ENCODE assay signal across 8 cellular contexts in genomic region chr16:4307215-4308037, GRCh38. TPM values are rescaled to one million over a fixed set of nuclear protein-coding genes. Genes with fewer than 3 reads are reported as not detected.
A peak's percentile ranks its signal among the peaks of the same experiment; 100 is the strongest.
DNase-seq lines count a peak whose midpoint lies in the region; ATAC-seq and TF ChIP-seq lines count a peak whose summit lies in the region.

No MANE protein-coding gene starts in this region.

- no peak for TF ChIP-seq POLR2A in testis (IDR thresholded peaks at IDR 0.05)

- peaks cover 24% of the 10 kb centered on the region for H3K4me1 Mint-ChIP-seq in activated naive CD4-positive, alpha-beta T cell treated with anti-CD3 and anti-CD28 coated beads for 36 hours (ENCODE audit: low read depth)

- H3K27me3 Mint-ChIP-seq in activated naive CD4-positive, alpha-beta T cell treated with anti-CD3 and anti-CD28 coated beads for 36 hours (ENCODE audit: low read depth) = no peaks in the 10 kb centered on the region

- H3K27me3 ChIP-seq in KMS-11 (ENCODE audit: insufficient read depth, low read depth) = no peaks in the 10 kb centered on the region
- no peaks in the 10 kb centered on the region for H3K27me3 ChIP-seq in SJSA1 (replicated peaks)
- H3K27me3 ChIP-seq in testis = no peaks in the 10 kb centered on the region

- H3K27ac ChIP-seq in KMS-11 (peak overlapping the region; percentile 76), SJSA1 (peak overlapping the region; percentile 67), testis (peak overlapping the region in 1 of 2 donors; percentile 82)

- no peak overlapping the region for H3K4me3 ChIP-seq in KMS-11 (IDR thresholded peaks at IDR 0.05; ENCODE audit: insufficient read depth, low read depth, low read length)
- peak overlapping the region; percentile 44 for H3K4me3 ChIP-seq in SJSA1
- peak overlapping the region; percentile 56 to 59 for H3K4me3 ChIP-seq in testis

- no peaks in the 10 kb centered on the region for H3K9me3 Mint-ChIP-seq in activated naive CD4-positive, alpha-beta T cell treated with anti-CD3 and anti-CD28 coated beads for 36 hours

- peaks cover 10% of the 10 kb centered on the region for H3K36me3 Mint-ChIP-seq in activated naive CD4-positive, alpha-beta T cell treated with anti-CD3 and anti-CD28 coated beads for 36 hours (ENCODE audit: low read depth)

- WGBS in testis, 2 donors = 3 to 10% methylated on average over 34 to 66 of the region's 68 CpGs

- peak overlapping the region; percentile 70 for H2AFZ ChIP-seq in KMS-11 (ENCODE audit: low read depth)

- H3K4me3 Mint-ChIP-seq in activated naive CD4-positive, alpha-beta T cell treated with anti-CD3 and anti-CD28 coated beads for 36 hours = peak overlapping the region; percentile 84

- TF ChIP-seq CTCF in KMS-11 (conservative IDR thresholded peaks at IDR 0.05; ENCODE audit: low read depth, low read length) (peak; percentile 2; the same call in 1 of the 2 replicates), omental fat pad (IDR thresholded peaks at IDR 0.05) (no peak), testis (IDR thresholded peaks at IDR 0.05) (no peak)

- H3K4me2 ChIP-seq in KMS-11 = peak overlapping the region; percentile 87

- no peaks in the 10 kb centered on the region for H4K20me1 ChIP-seq in KMS-11 (ENCODE audit: insufficient read depth)

- peak; percentile 97 for DNase-seq in EH (ENCODE audit: low read depth)
- DNase-seq in SJSA1 (ENCODE audit: low read depth in 1 of 2, low spot score in 2 of 2) = peak; percentile 97 to 99
- DNase-seq in activated naive CD4-positive, alpha-beta T cell treated with anti-CD3 and anti-CD28 coated beads for 36 hours = peak; percentile 95
- DNase-seq in glomerular visceral epithelial cell (ENCODE audit: extremely low spot score) = peak; percentile 97
- peak; percentile 90 for DNase-seq in omental fat pad (ENCODE audit: low spot score)
- DNase-seq in testis = peak; percentile 96

- H3K9me3 ChIP-seq in SJSA1 (replicated peaks) (peaks cover 4% of the 10 kb centered on the region; the same call in 1 of the 2 replicates), testis (no peaks in the 10 kb centered on the region)

- peaks cover 36% of the 10 kb centered on the region for H3K4me1 ChIP-seq in KMS-11 (ENCODE audit: low read depth, poor library complexity, severe bottlenecking)
- peaks cover 25% of the 10 kb centered on the region for H3K4me1 ChIP-seq in SJSA1 (replicated peaks)
- peaks cover 6% of the 10 kb centered on the region for H3K4me1 ChIP-seq in testis

- peak overlapping the region; percentile 85 for H3K27ac Mint-ChIP-seq in activated naive CD4-positive, alpha-beta T cell treated with anti-CD3 and anti-CD28 coated beads for 36 hours

- H3K79me2 ChIP-seq in KMS-11 (ENCODE audit: insufficient read depth, low read depth) = peaks cover 7% of the 10 kb centered on the region; the same call in 1 of the 2 replicates

- ATAC-seq in GM21786 (IDR thresholded peaks at IDR 0.05; ENCODE audit: unreplicated experiment) (peak; percentile 88), omental fat pad (ENCODE audit: low FRiP score) (peak; percentile 94)

- intact Hi-C loops in activated naive CD4-positive, alpha-beta T cell treated with anti-CD3 and anti-CD28 coated beads for 36 hours (cut with micrococcal nuclease) = loop anchor here (1.0 kb wide), 7 partner anchors 8 to 651 kb away; partner anchors contain the start of genes PAM16 and SEC14L5
- intact Hi-C loops in testis (cut with DNase I; ENCODE audit: low total_unique reads) = no loop called here

- no peaks in the 10 kb centered on the region for H3K36me3 ChIP-seq in KMS-11 (ENCODE audit: insufficient read depth)
- peaks cover 10% of the 10 kb centered on the region; the same call in 1 of the 2 replicates for H3K36me3 ChIP-seq in SJSA1
- H3K36me3 ChIP-seq in testis (ENCODE audit: low read depth, missing control alignments) = no peaks in the 10 kb centered on the region

- peak overlapping the region; percentile 74 for H3K9ac ChIP-seq in KMS-11

- CTCF ChIA-PET in activated naive CD4-positive, alpha-beta T cell treated with anti-CD3 and anti-CD28 coated beads for 36 hours (lab: Charles Lee) = interaction anchor here (0.7 to 2.0 kb wide), 7 partner anchors 20 to 237 kb away, joined by 3 to 10 read pairs (median 4); partner anchors contain the start of gene TFAP4

RNA-seq across cellular contexts. Expression of gene GLIS2, which starts 8.4 kb away (rescaled TPM):
- total RNA-seq in SJSA1 (2014; rRNA removed; shearing (Covaris generic)) = 0.13 and 0.71 TPM in 2 replicates
- under 1 TPM; 0.12 to 0.24 TPM for total RNA-seq in activated naive CD4-positive, alpha-beta T cell treated with anti-CD3 and anti-CD28 coated beads for 36 hours
- total RNA-seq in omental fat pad (1 to 10 TPM; 1.9 to 4.9 (median 3.0) TPM), testis (1 to 10 TPM; 4.8 to 6.7 TPM)
- 15.0 TPM for polyA plus RNA-seq in testis (ENCODE audit: insufficient read depth, low read depth, low replicate concordance)

RNA-seq across cellular contexts. Expression of gene TFAP4, which starts 34.6 kb away (rescaled TPM):
- total RNA-seq in SJSA1 (2014; rRNA removed; shearing (Covaris generic)) = 2.9 and 7.1 TPM in 2 replicates
- 10 to 100 TPM; 24.0 to 27.7 TPM for total RNA-seq in activated naive CD4-positive, alpha-beta T cell treated with anti-CD3 and anti-CD28 coated beads for 36 hours
- total RNA-seq in omental fat pad = 10 to 100 TPM in 1 of 4 donors, 1 to 10 TPM in 3; 2.9 to 16.9 (median 4.7) TPM
- 1 to 10 TPM; 3.1 to 4.8 TPM for total RNA-seq in testis
- polyA plus RNA-seq in testis (ENCODE audit: insufficient read depth, low read depth, low replicate concordance) = 2.7 TPM

RNA-seq across cellular contexts. Expression of gene PAM16, which starts 43.7 kb away (rescaled TPM):
- total RNA-seq in SJSA1 (2014; rRNA removed; shearing (Covaris generic)) = 86.4 and 125 TPM in 2 replicates
- total RNA-seq in activated naive CD4-positive, alpha-beta T cell treated with anti-CD3 and anti-CD28 coated beads for 36 hours = 10 to 100 TPM; 67.8 to 71.3 TPM
- 10 to 100 TPM; 32.7 to 53.9 (median 41.8) TPM for total RNA-seq in omental fat pad
- 100 to 1,000 TPM; 126 to 148 TPM for total RNA-seq in testis
- 61.8 TPM for polyA plus RNA-seq in testis (ENCODE audit: insufficient read depth, low read depth, low replicate concordance)
